ENCODE assay signal across 19 cellular contexts in the genomic region with DNA sequence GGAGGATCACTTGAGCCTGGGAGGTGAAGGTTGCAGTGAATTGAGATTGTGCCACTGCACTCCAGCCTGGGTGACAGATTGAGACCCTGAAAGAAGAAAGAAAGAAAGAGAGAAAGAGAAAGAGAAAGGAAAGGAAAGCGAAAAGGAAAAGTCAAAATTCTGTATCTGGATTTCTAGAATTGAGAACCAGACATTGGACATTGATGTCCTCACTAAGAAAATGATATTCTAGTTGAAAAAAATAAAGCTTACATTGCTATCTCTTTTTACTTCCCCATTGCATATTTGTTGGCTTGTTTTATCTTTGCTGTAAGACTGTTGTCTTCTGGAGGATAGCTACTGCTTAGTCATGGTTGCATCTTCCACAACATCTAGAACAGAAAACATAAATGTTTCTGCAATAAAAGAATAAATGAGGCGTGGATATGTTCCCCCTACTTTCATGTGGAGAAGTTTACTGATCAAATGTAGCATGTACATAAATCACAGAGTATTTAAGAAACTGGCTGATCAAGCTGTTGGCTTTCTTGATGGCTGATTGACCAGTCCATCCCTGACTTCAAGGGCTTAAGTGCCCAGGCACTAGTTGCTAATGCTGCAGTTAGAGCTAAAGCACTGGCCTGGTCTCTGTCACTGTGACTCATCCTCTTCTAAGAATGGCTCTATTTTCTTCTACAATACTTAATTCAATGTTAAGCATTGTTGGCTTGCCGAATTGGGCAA. TPM values are rescaled to one million over a fixed set of nuclear protein-coding genes. Genes with fewer than 3 reads are reported as not detected.
DNase-seq lines count a peak whose midpoint lies in the region; ATAC-seq, FAIRE-seq and TF ChIP-seq lines count a peak whose summit lies in the region.
"Had no signal": no experiment of that assay in that cellular context is flagged by ENCODE, and none has a peak within 500 bp of the region (broad histone marks: within the 10 kb centered on the region; RNA-seq: fewer than 3 reads in every experiment).

No MANE protein-coding gene starts in this region.

- peak overlapping the region; percentile 68 for H3K27ac Mint-ChIP-seq in activated naive CD4-positive, alpha-beta T cell treated with anti-CD3 and anti-CD28 coated beads for 36 hours
- H3K27ac Mint-ChIP-seq in T-helper 17 cell, result peak overlapping the region; percentile 92
- no peak overlapping the region for H3K27ac Mint-ChIP-seq in astrocyte (ENCODE audit: unreplicated experiment)
- peak overlapping the region; percentile 73 for H3K27ac Mint-ChIP-seq in stimulated activated naive B cell treated with anti-CD40 and anti-IgM and Interleukin-4, amounts not matched to agents 10 μg/mL and 1 μg/mL and 100 μg/mL, for 72 hours
- H3K27ac Mint-ChIP-seq: H9, neural progenitor cell had no signal

- TF ChIP-seq CTCF in astrocyte (IDR thresholded peaks at IDR 0.05; ENCODE audit: insufficient read depth, low read depth, low read length) (no peak), BE2C (IDR thresholded peaks at IDR 0.05; ENCODE audit: low read depth, low read length) (no peak)

- H3K9me3 Mint-ChIP-seq in activated naive CD4-positive, alpha-beta T cell treated with anti-CD3 and anti-CD28 coated beads for 36 hours, result no peaks in the 10 kb centered on the region
- no peaks in the 10 kb centered on the region for H3K9me3 Mint-ChIP-seq in astrocyte (ENCODE audit: unreplicated experiment)
- H3K9me3 Mint-ChIP-seq in stimulated activated naive B cell treated with anti-CD40 and anti-IgM and Interleukin-4, amounts not matched to agents 10 μg/mL and 1 μg/mL and 100 μg/mL, for 72 hours, result peaks cover 1 to 9% of the 10 kb centered on the region in 2 donors

- H3K4me1 ChIP-seq in astrocyte (ENCODE audit: insufficient read depth, low read length) (no peaks in the 10 kb centered on the region), BE2C (no peaks in the 10 kb centered on the region)
- H3K4me1 ChIP-seq: neural progenitor cell had no signal

- H3K27me3 ChIP-seq in astrocyte (ENCODE audit: insufficient read depth, low read length) (no peaks in the 10 kb centered on the region), BE2C (peaks cover 35% of the 10 kb centered on the region)
- H3K27me3 ChIP-seq: cardiac muscle cell, neural progenitor cell had no signal

- H3K4me3 Mint-ChIP-seq in activated naive CD4-positive, alpha-beta T cell treated with anti-CD3 and anti-CD28 coated beads for 36 hours, result no peak overlapping the region
- H3K4me3 Mint-ChIP-seq in T-helper 17 cell (peak overlapping the region; percentile 65), astrocyte (ENCODE audit: unreplicated experiment) (no peak overlapping the region)
- H3K4me3 Mint-ChIP-seq in stimulated activated naive B cell treated with anti-CD40 and anti-IgM and Interleukin-4, amounts not matched to agents 10 μg/mL and 1 μg/mL and 100 μg/mL, for 72 hours, result peak overlapping the region in 1 of 2 donors; percentile 2
- H3K4me3 Mint-ChIP-seq: H9, neural progenitor cell had no signal

- H3K36me3 ChIP-seq in astrocyte (ENCODE audit: insufficient read depth, low read length) (no peaks in the 10 kb centered on the region), BE2C (no peaks in the 10 kb centered on the region)
- H3K36me3 ChIP-seq: cardiac muscle cell, neural progenitor cell had no signal

- no peaks in the 10 kb centered on the region for H3K79me2 ChIP-seq in astrocyte (ENCODE audit: insufficient read depth, low read length)

- H3K9me3 ChIP-seq in T-helper 17 cell (ENCODE audit: control insufficient read depth, low read length, poor library complexity, severe bottlenecking) (no peaks in the 10 kb centered on the region), astrocyte (ENCODE audit: insufficient read depth, low read depth, low read length) (no peaks in the 10 kb centered on the region), BE2C (no peaks in the 10 kb centered on the region)

- peaks cover 88% of the 10 kb centered on the region for H3K4me1 Mint-ChIP-seq in activated naive CD4-positive, alpha-beta T cell treated with anti-CD3 and anti-CD28 coated beads for 36 hours (ENCODE audit: low read depth)
- H3K4me1 Mint-ChIP-seq in T-helper 17 cell (peaks cover 82% of the 10 kb centered on the region), astrocyte (ENCODE audit: low read depth, unreplicated experiment) (peaks cover 2% of the 10 kb centered on the region)
- peaks cover 59 to 94% of the 10 kb centered on the region in 2 donors for H3K4me1 Mint-ChIP-seq in stimulated activated naive B cell treated with anti-CD40 and anti-IgM and Interleukin-4, amounts not matched to agents 10 μg/mL and 1 μg/mL and 100 μg/mL, for 72 hours

- no peak for DNase-seq in activated naive CD4-positive, alpha-beta T cell treated with anti-CD3 and anti-CD28 coated beads for 36 hours
- DNase-seq in activated naive CD4-positive, alpha-beta T cell treated with anti-CD3 and anti-CD28 coated beads, Interleukin-2, amount 50 U/mL, for 16 hours, result no peak
- DNase-seq in T-helper 17 cell (no peak), astrocyte (ENCODE audit: low read depth) (no peak), BE2C (no peak)
- DNase-seq in stimulated activated naive B cell treated with anti-CD40 and anti-IgM and Interleukin-4, amounts not matched to agents 10 μg/mL and 1 μg/mL and 100 μg/mL, for 72 hours, result no peak
- DNase-seq in central memory CD4-positive, alpha-beta T cell, result no peak
- DNase-seq: activated CD8-positive, alpha-beta memory T cell treated with anti-CD3 and anti-CD28 coated beads for 24 hours; H9; head of caudate nucleus; Karpas-422; mesendoderm; NCI-H1417; NCI-H2227 treated with DMSO at 0.1 percent for 48 hours; substantia nigra had no signal

- H4K20me1 ChIP-seq in astrocyte (ENCODE audit: insufficient read depth, low read length), result no peaks in the 10 kb centered on the region

- CTCF ChIA-PET in activated naive CD4-positive, alpha-beta T cell treated with anti-CD3 and anti-CD28 coated beads for 36 hours (lab: Charles Lee), result interaction anchor here (0.8 to 1.1 kb wide), 3 partner anchors 11 to 218 kb away, joined by 3 to 4 read pairs (median 3); no protein-coding TSS in a partner anchor

- peaks cover 58% of the 10 kb centered on the region for H3K36me3 Mint-ChIP-seq in activated naive CD4-positive, alpha-beta T cell treated with anti-CD3 and anti-CD28 coated beads for 36 hours (ENCODE audit: low read depth)
- H3K36me3 Mint-ChIP-seq in T-helper 17 cell (ENCODE audit: low read depth), result peaks cover 29% of the 10 kb centered on the region
- no peaks in the 10 kb centered on the region for H3K36me3 Mint-ChIP-seq in astrocyte (ENCODE audit: low read depth, unreplicated experiment)
- peaks cover 52 to 72% of the 10 kb centered on the region in 2 donors for H3K36me3 Mint-ChIP-seq in stimulated activated naive B cell treated with anti-CD40 and anti-IgM and Interleukin-4, amounts not matched to agents 10 μg/mL and 1 μg/mL and 100 μg/mL, for 72 hours
- H3K36me3 Mint-ChIP-seq: neural progenitor cell had no signal

- H3K9ac ChIP-seq in astrocyte (ENCODE audit: low read length), result no peak overlapping the region
- H3K9ac ChIP-seq: neural progenitor cell had no signal

- no peak for ATAC-seq in T-helper 17 cell
- ATAC-seq in stimulated activated naive B cell treated with anti-CD40 and anti-IgM and Interleukin-4, amounts not matched to agents 10 μg/mL and 1 μg/mL and 100 μg/mL, for 72 hours (replicated peaks), result no peak
- ATAC-seq in HG03432 (IDR thresholded peaks at IDR 0.05; ENCODE audit: unreplicated experiment), result no peak

- no peak overlapping the region for H2AFZ ChIP-seq in astrocyte (ENCODE audit: low read depth, low read length)
- H2AFZ ChIP-seq: neural progenitor cell had no signal

- intact Hi-C loops in activated naive CD4-positive, alpha-beta T cell treated with anti-CD3 and anti-CD28 coated beads for 36 hours (cut with micrococcal nuclease), result no loop called here

- H3K27me3 Mint-ChIP-seq in activated naive CD4-positive, alpha-beta T cell treated with anti-CD3 and anti-CD28 coated beads for 36 hours (ENCODE audit: low read depth), result no peaks in the 10 kb centered on the region
- H3K27me3 Mint-ChIP-seq in T-helper 17 cell (no peaks in the 10 kb centered on the region), astrocyte (ENCODE audit: low read depth, unreplicated experiment) (no peaks in the 10 kb centered on the region)
- no peaks in the 10 kb centered on the region for H3K27me3 Mint-ChIP-seq in stimulated activated naive B cell treated with anti-CD40 and anti-IgM and Interleukin-4, amounts not matched to agents 10 μg/mL and 1 μg/mL and 100 μg/mL, for 72 hours

- H3K4me2 ChIP-seq in astrocyte (ENCODE audit: low read length), result no peak overlapping the region
- H3K4me2 ChIP-seq: neural progenitor cell had no signal

- peak; percentile 5 for FAIRE-seq in astrocyte (lab: Jason Lieb, UNC)

- H3K4me3 ChIP-seq in astrocyte (ENCODE audit: insufficient read depth, low read depth, low read length), result no peak overlapping the region
- no peak overlapping the region for H3K4me3 ChIP-seq in BE2C (ENCODE audit: low read depth, low read length)
- H3K4me3 ChIP-seq: cardiac muscle cell, neural progenitor cell had no signal

- H3K27ac ChIP-seq in astrocyte (ENCODE audit: low read depth, low read length), result no peak overlapping the region
- H3K27ac ChIP-seq: cardiac muscle cell, neural progenitor cell had no signal

RNA-seq across cellular contexts. Expression of a gene that starts 17.7 kb away (rescaled TPM):
- 100 to 1,000 TPM; 239 to 255 TPM for total RNA-seq in activated naive CD4-positive, alpha-beta T cell treated with anti-CD3 and anti-CD28 coated beads for 36 hours
- total RNA-seq in T-helper 17 cell, result 100 to 1,000 TPM; 286 to 385 TPM
- not detected in 2 replicates for total RNA-seq in astrocyte
- 0.82 TPM for polyA plus RNA-seq in BE2C (2012; ENCODE audit: insufficient read depth, insufficient read length, low read depth)
- total RNA-seq: cardiac muscle cell, renal cortical epithelial cell had no signal
- polyA plus RNA-seq: cardiac muscle cell had no signal

Comparison
In these comparisons a context has a peak if more than half of its experiments do, and no peak if none do; other contexts are left out.
1. RNA of a gene that starts 17.7 kb away (total RNA-seq): 286 to 385 TPM in T-helper 17 cell and 239 to 255 TPM in activated naive CD4-positive, alpha-beta T cell treated with anti-CD3 and anti-CD28 coated beads for 36 hours; not detected in astrocyte; every median in the first group is over 100 times any median in the second.